Comparison of ENCODE assay signal across 1 cellular context in the genomic region with DNA sequence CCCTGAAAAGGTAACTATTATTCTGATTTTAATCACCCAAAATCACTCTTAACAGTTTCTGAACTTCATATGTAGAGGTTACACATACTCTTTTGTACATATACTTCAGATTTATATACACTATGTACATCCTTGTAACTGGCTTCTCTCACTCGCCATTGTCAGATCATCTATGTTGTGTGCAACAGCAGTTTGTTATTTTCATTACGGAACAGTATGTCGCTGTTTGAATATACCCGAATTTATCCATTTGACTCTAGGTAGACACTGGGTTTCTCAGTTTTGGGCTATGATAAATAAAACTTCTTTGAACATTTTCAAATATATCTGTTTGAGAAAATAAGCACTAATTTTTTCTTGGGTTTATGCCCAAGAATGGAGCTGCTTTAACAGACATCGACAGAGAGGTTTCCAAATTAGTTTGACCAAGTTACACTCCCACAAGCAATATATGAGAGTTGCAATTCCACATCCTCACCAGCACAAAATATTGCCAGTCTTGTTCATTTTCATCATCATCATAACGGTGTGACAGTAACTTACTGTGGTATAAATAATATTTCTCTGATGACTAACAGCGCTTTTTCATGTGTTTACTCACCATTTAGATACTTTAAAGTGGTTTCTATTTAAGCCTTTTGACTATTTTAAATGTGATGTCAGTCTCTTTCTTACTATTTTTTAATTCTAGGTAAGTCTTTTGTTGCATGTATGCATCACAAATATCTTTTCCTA.
TF ChIP-seq lines count a peak whose summit lies in the region.

No MANE protein-coding gene starts in this region.

TF ChIP-seq in IMR-90, 13 proteins besides CTCF, POLR2A, EP300 and RAD21 (continued from another document):
- TF ChIP-seq, protein P1, sequence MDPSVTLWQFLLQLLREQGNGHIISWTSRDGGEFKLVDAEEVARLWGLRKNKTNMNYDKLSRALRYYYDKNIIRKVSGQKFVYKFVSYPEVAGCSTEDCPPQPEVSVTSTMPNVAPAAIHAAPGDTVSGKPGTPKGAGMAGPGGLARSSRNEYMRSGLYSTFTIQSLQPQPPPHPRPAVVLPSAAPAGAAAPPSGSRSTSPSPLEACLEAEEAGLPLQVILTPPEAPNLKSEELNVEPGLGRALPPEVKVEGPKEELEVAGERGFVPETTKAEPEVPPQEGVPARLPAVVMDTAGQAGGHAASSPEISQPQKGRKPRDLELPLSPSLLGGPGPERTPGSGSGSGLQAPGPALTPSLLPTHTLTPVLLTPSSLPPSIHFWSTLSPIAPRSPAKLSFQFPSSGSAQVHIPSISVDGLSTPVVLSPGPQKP (IDR thresholded peaks at IDR 0.05; ENCODE audit: borderline replicate concordance, low read depth, low read length) = no peak
- TF ChIP-seq SMC3 (IDR thresholded peaks at IDR 0.05; ENCODE audit: low read depth, low read length) (no peak), RCOR1 (IDR thresholded peaks at IDR 0.05; ENCODE audit: insufficient replicate concordance, low read length) (no peak), RFX5 (IDR thresholded peaks at IDR 0.05; ENCODE audit: low read depth, low read length) (no peak), BHLHE40 (IDR thresholded peaks at IDR 0.05; ENCODE audit: low read depth, low read length) (no peak), FOS (IDR thresholded peaks at IDR 0.05; ENCODE audit: low read depth, low read length) (no peak), MXI1 (IDR thresholded peaks at IDR 0.05; ENCODE audit: borderline replicate concordance, low read depth, low read length) (no peak), CHD1 (IDR thresholded peaks at IDR 0.05; ENCODE audit: low read depth, low read length) (no peak), MAZ (IDR thresholded peaks at IDR 0.05; ENCODE audit: borderline replicate concordance, low read depth, low read length) (no peak)
- TF ChIP-seq, protein P2, sequence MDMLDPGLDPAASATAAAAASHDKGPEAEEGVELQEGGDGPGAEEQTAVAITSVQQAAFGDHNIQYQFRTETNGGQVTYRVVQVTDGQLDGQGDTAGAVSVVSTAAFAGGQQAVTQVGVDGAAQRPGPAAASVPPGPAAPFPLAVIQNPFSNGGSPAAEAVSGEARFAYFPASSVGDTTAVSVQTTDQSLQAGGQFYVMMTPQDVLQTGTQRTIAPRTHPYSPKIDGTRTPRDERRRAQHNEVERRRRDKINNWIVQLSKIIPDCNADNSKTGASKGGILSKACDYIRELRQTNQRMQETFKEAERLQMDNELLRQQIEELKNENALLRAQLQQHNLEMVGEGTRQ (IDR thresholded peaks at IDR 0.05; ENCODE audit: low read depth, low read length) = no peak
